In the genomic region with DNA sequence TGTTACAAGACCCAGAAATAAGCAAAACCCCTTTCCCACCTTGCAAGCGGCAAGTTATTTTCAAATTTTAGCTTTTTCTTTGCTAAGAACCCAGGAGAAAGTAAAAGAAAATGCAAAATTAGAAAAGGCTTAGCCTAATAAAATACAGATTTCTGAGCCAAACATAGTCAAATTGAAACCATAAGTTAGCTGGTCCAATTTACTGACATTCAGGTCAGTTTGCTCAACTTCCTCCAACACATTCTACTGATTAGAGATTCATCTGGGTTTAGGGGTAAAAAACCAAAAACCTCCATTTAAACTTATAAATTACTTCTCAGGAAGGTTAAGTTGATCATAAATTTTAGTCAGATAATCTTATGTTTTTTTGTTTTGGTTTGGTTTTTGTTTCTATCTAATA, we compare ENCODE assay signal across 22 cellular contexts.
"Had no signal": no experiment of that assay in that cellular context is flagged by ENCODE, and none has a peak within 500 bp of the region (broad histone marks: within the 10 kb centered on the region; RNA-seq: fewer than 3 reads in every experiment).

No MANE protein-coding gene starts in this region.

- H3K9me3 ChIP-seq: esophagus squamous epithelium, lower lobe of right lung, ovary, psoas muscle, sigmoid colon, stomach had no signal

- H3K27ac ChIP-seq: coronary artery, esophagus squamous epithelium, lower lobe of right lung, ovary, psoas muscle, sigmoid colon, stomach, thyroid gland had no signal

- H3K4me1 ChIP-seq: esophagus squamous epithelium, lower lobe of right lung, psoas muscle, sigmoid colon, stomach, thyroid gland had no signal

- DNase-seq: dermis blood vessel endothelial cell; effector memory CD4-positive, alpha-beta T cell; erythroblast; esophagus squamous epithelium; left ventricle myocardium superior; lower lobe of right lung; naive thymus-derived CD8-positive, alpha-beta T cell; nephron progenitor cell; occipital lobe; ovary; posterior cingulate gyrus; psoas muscle; right cardiac atrium; sigmoid colon; stimulated activated CD4-positive, alpha-beta T cell treated with anti-CD3 and anti-CD28 coated beads, Interleukin-2, amount 100 ng/mL, for 24 hours; stimulated activated CD4-positive, alpha-beta T cell treated with anti-CD3 and anti-CD28 coated beads, Interleukin-4, amount 100 ng/mL, for 24 hours; stimulated activated naive CD4-positive, alpha-beta T cell treated with Interleukin-2 at 50 U/mL for 16 hours; stomach; thyroid gland; trophoblast cell had no signal

- H3K27me3 ChIP-seq: esophagus squamous epithelium, ovary, sigmoid colon, stomach, thyroid gland had no signal

- H3K36me3 ChIP-seq: esophagus squamous epithelium, lower lobe of right lung, ovary, sigmoid colon, stomach, thyroid gland had no signal

- H3K4me3 ChIP-seq: coronary artery, esophagus squamous epithelium, lower lobe of right lung, ovary, psoas muscle, sigmoid colon, stomach, thyroid gland had no signal

- ATAC-seq: left ventricle myocardium superior; lower lobe of right lung; naive thymus-derived CD8-positive, alpha-beta T cell; psoas muscle; right cardiac atrium; stimulated activated effector memory CD8-positive, alpha-beta T cell treated with anti-CD3 and anti-CD28 coated beads, Interleukin-12 subunit alpha, Interleukin-12 subunit beta, amount 100 ng/mL, for 72 hours had no signal
